19 cellular contexts compared by ENCODE assay signal in the genomic region with DNA sequence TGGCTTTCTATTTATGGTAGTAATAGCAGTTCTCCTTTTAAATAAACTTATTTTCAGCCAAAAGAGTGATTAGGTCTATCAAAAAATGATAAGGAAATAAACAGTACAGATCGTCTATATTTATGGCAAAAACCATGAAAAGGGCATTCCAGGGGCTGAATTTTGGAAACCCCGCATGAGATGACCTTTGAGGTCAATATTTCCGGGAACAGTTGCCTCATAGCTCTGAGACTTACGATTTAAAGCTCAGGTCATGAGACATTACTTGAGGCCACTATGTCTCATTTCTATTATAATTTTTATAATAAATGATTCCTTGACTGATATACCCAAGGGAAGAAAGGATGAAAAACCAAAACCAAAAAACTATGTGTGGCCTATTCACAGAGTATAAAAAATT.
"Had no signal": no experiment of that assay in that cellular context is flagged by ENCODE, and none has a peak within 500 bp of the region (broad histone marks: within the 10 kb centered on the region; RNA-seq: fewer than 3 reads in every experiment).

No MANE protein-coding gene starts in this region.

- H3K27me3 Mint-ChIP-seq: activated B cell treated with CpG ODN at 0.5 μM for 24 hours; stimulated activated naive B cell treated with anti-CD40 and anti-IgM and Interleukin-4, amounts not matched to agents 10 μg/mL and 1 μg/mL and 100 μg/mL, for 72 hours had no signal

- H3K27ac Mint-ChIP-seq: activated B cell treated with CpG ODN at 0.5 μM for 24 hours; activated CD8-positive, alpha-beta T cell treated with anti-CD3 and anti-CD28 coated beads, Interleukin-2, amount 10 ng/mL, durations not matched to agents 7 days and 5 days; activated naive CD4-positive, alpha-beta T cell treated with anti-CD3 and anti-CD28 coated beads, Interleukin-2, amount 50 U/mL, for 72 hours; endodermal cell; mesothelial cell of epicardium; stimulated activated naive B cell treated with anti-CD40 and anti-IgM and Interleukin-4, amounts not matched to agents 10 μg/mL and 1 μg/mL and 100 μg/mL, for 72 hours; T-helper 2 cell treated with Interferon-gamma antibody and Interleukin-4, amounts not matched to agents 5 μg/mL and 100 μg/mL, for 36 hours had no signal

- H3K4me3 ChIP-seq: lung, psoas muscle had no signal

- DNase-seq: activated B cell treated with CpG ODN at 0.5 μM for 24 hours; activated CD4-positive, alpha-beta T cell treated with anti-CD3 and anti-CD28 coated beads for 48 hours; activated CD8-positive, alpha-beta memory T cell treated with anti-CD3 and anti-CD28 coated beads, Interleukin-2, amount 50 U/mL, for 4 hours; activated CD8-positive, alpha-beta T cell treated with anti-CD3 and anti-CD28 coated beads, Interleukin-2, amount 10 ng/mL, durations not matched to agents 7 days and 5 days; activated gamma-delta T cell; activated T-cell treated with anti-CD3 and anti-CD28 coated beads, Interleukin-2, amount 50 U/mL, for 48 hours; cerebellar nuclear complex; dermis blood vessel endothelial cell; endodermal cell; erythroblast; hippocampal formation; kidney glomerular epithelial cell; psoas muscle; stimulated activated CD4-positive, alpha-beta T cell treated with anti-CD3 and anti-CD28 coated beads, Interleukin-4, amount 100 ng/mL, for 1 hour; stimulated activated naive B cell treated with anti-CD40 and anti-IgM and Interleukin-4, amounts not matched to agents 10 μg/mL and 1 μg/mL and 100 μg/mL, for 72 hours had no signal

- H3K4me1 Mint-ChIP-seq: activated B cell treated with CpG ODN at 0.5 μM for 24 hours; mesothelial cell of epicardium; stimulated activated naive B cell treated with anti-CD40 and anti-IgM and Interleukin-4, amounts not matched to agents 10 μg/mL and 1 μg/mL and 100 μg/mL, for 72 hours had no signal

- ATAC-seq: activated CD8-positive, alpha-beta T cell treated with anti-CD3 and anti-CD28 coated beads, Interleukin-2, amount 10 ng/mL, durations not matched to agents 7 days and 5 days; stimulated activated naive B cell treated with anti-CD40 and anti-IgM and Interleukin-4, amounts not matched to agents 10 μg/mL and 1 μg/mL and 100 μg/mL, for 72 hours had no signal

- H3K4me3 Mint-ChIP-seq: activated B cell treated with CpG ODN at 0.5 μM for 24 hours; activated CD8-positive, alpha-beta T cell treated with anti-CD3 and anti-CD28 coated beads, Interleukin-2, amount 10 ng/mL, durations not matched to agents 7 days and 5 days; endodermal cell; mesothelial cell of epicardium; stimulated activated naive B cell treated with anti-CD40 and anti-IgM and Interleukin-4, amounts not matched to agents 10 μg/mL and 1 μg/mL and 100 μg/mL, for 72 hours; T-helper 2 cell treated with Interferon-gamma antibody and Interleukin-4, amounts not matched to agents 5 μg/mL and 100 μg/mL, for 36 hours had no signal

- H3K27ac ChIP-seq: psoas muscle had no signal
